13 cellular contexts compared by ENCODE assay signal in the genomic region with DNA sequence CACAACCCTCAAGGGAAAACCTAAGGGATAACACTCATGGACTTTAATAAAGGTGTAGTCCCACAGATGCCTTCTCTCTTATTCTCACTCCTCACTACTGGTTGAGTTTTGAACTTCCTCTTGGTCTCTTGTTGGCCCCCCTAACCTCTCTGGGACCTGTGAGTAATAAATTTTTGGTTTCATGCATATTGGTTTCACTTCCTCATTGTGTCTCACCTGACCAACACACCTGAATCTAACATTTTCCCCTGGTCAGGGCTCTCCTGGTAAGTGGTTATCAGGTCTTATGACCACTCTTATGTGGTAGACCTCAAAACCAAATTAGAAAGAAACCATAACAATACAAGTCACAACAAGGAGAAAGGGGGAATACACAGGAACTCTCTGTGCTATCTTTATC.
DNase-seq lines count a peak whose midpoint lies in the region; ATAC-seq and TF ChIP-seq lines count a peak whose summit lies in the region.
"Had no signal": no experiment of that assay in that cellular context is flagged by ENCODE, and none has a peak within 500 bp of the region (broad histone marks: within the 10 kb centered on the region; RNA-seq: fewer than 3 reads in every experiment).

No MANE protein-coding gene starts in this region.

- DNase-seq in kidney tubule cell (ENCODE audit: low spot score) (peak; percentile 84), upper lobe of right lung (no peak), NOMO-1 (lab: John Stamatoyannopoulos, UW; ENCODE audit: unreplicated experiment in 2 of 2) (no peak), vagina (ENCODE audit: extremely low spot score in 2 of 2) (no peak)
- DNase-seq: activated CD4-positive, alpha-beta T cell treated with anti-CD3 and anti-CD28 coated beads, Interleukin-2, amount 50 U/mL, for 1 hour; COR-L47; NCI-H226; SJCRH30; upper lobe of left lung had no signal

- TF ChIP-seq CTCF in upper lobe of right lung (IDR thresholded peaks at IDR 0.05) (no peak), vagina (IDR thresholded peaks at IDR 0.05) (no peak)

- H3K4me1 ChIP-seq in upper lobe of right lung (no peaks in the 10 kb centered on the region), vagina (no peaks in the 10 kb centered on the region)
- H3K4me1 ChIP-seq: SJCRH30, upper lobe of left lung had no signal

- no peaks in the 10 kb centered on the region for H3K36me3 ChIP-seq in upper lobe of right lung
- no peaks in the 10 kb centered on the region for H3K36me3 ChIP-seq in vagina
- H3K36me3 ChIP-seq: SJCRH30, upper lobe of left lung had no signal

- no peak for TF ChIP-seq POLR2A in vagina (IDR thresholded peaks at IDR 0.05)

- intact Hi-C loops in upper lobe of right lung (cut with DNase I) (no loop called here), vagina (cut with DNase I) (no loop called here)

- H3K4me3 ChIP-seq in upper lobe of right lung (no peak overlapping the region), vagina (no peak overlapping the region)
- H3K4me3 ChIP-seq: lung, SJCRH30, upper lobe of left lung had no signal

- H3K27me3 ChIP-seq in upper lobe of right lung (no peaks in the 10 kb centered on the region), vagina (no peaks in the 10 kb centered on the region)
- H3K27me3 ChIP-seq: SJCRH30, upper lobe of left lung had no signal

- ATAC-seq in GM18873 (IDR thresholded peaks at IDR 0.05; ENCODE audit: low FRiP score, unreplicated experiment), result peak; percentile 91
- ATAC-seq in GM21529 (IDR thresholded peaks at IDR 0.05; ENCODE audit: unreplicated experiment), result peak; percentile 97
- ATAC-seq in HG03097 (IDR thresholded peaks at IDR 0.05; ENCODE audit: low FRiP score, unreplicated experiment), result peak; percentile 97
- ATAC-seq in upper lobe of right lung, result no peak

- H3K9me3 ChIP-seq in upper lobe of right lung, result no peaks in the 10 kb centered on the region
- no peaks in the 10 kb centered on the region for H3K9me3 ChIP-seq in vagina
- H3K9me3 ChIP-seq: SJCRH30, upper lobe of left lung had no signal

- H3K27ac ChIP-seq in upper lobe of right lung (no peak overlapping the region), vagina (no peak overlapping the region)
- H3K27ac ChIP-seq: SJCRH30, upper lobe of left lung had no signal
